ENCODE assay signal across 17 cellular contexts in genomic region chr2:106695919-106696318, GRCh38.
"Had no signal": no experiment of that assay in that cellular context is flagged by ENCODE, and none has a peak within 500 bp of the region (broad histone marks: within the 10 kb centered on the region; RNA-seq: fewer than 3 reads in every experiment).

No MANE protein-coding gene starts in this region.

- H3K4me3 Mint-ChIP-seq: naive thymus-derived CD4-positive, alpha-beta T cell; neural progenitor cell; stimulated activated naive B cell treated with anti-CD40 and anti-IgM and Interleukin-4, amounts not matched to agents 10 μg/mL and 1 μg/mL and 100 μg/mL, for 72 hours; stimulated activated naive CD8-positive, alpha-beta T cell treated with anti-CD3 and anti-CD28 coated beads, Interleukin-15, amount 100 ng/mL, for 72 hours had no signal

- H3K27ac Mint-ChIP-seq: naive thymus-derived CD4-positive, alpha-beta T cell; neural progenitor cell; stimulated activated naive B cell treated with anti-CD40 and anti-IgM and Interleukin-4, amounts not matched to agents 10 μg/mL and 1 μg/mL and 100 μg/mL, for 72 hours; stimulated activated naive CD8-positive, alpha-beta T cell treated with anti-CD3 and anti-CD28 coated beads, Interleukin-15, amount 100 ng/mL, for 72 hours had no signal

- DNase-seq: cortex of kidney; dorsolateral prefrontal cortex; effector CD8-positive, alpha-beta T cell; foreskin melanocyte; heart left ventricle; hippocampal formation; mesendoderm; naive thymus-derived CD4-positive, alpha-beta T cell; nucleus accumbens; ovary; sigmoid colon; stimulated activated CD4-positive, alpha-beta T cell treated with anti-CD3 and anti-CD28 coated beads, Interleukin-2, amount 100 ng/mL, for 24 hours; stimulated activated CD4-positive, alpha-beta T cell treated with anti-CD3 and anti-CD28 coated beads, Interleukin-4, amount 100 ng/mL, for 4 hours; stimulated activated naive B cell treated with anti-CD40 and anti-IgM and Interleukin-4, amounts not matched to agents 10 μg/mL and 1 μg/mL and 100 μg/mL, for 72 hours; stimulated activated naive CD8-positive, alpha-beta T cell treated with anti-CD3 and anti-CD28 coated beads, Interleukin-15, amount 100 ng/mL, for 72 hours; testis had no signal

- H3K27me3 Mint-ChIP-seq: stimulated activated naive B cell treated with anti-CD40 and anti-IgM and Interleukin-4, amounts not matched to agents 10 μg/mL and 1 μg/mL and 100 μg/mL, for 72 hours had no signal

- H3K36me3 Mint-ChIP-seq: naive thymus-derived CD4-positive, alpha-beta T cell; stimulated activated naive B cell treated with anti-CD40 and anti-IgM and Interleukin-4, amounts not matched to agents 10 μg/mL and 1 μg/mL and 100 μg/mL, for 72 hours had no signal

- H3K4me1 Mint-ChIP-seq: naive thymus-derived CD4-positive, alpha-beta T cell; stimulated activated naive B cell treated with anti-CD40 and anti-IgM and Interleukin-4, amounts not matched to agents 10 μg/mL and 1 μg/mL and 100 μg/mL, for 72 hours; stimulated activated naive CD8-positive, alpha-beta T cell treated with anti-CD3 and anti-CD28 coated beads, Interleukin-15, amount 100 ng/mL, for 72 hours had no signal

- ATAC-seq: heart left ventricle; naive thymus-derived CD4-positive, alpha-beta T cell; stimulated activated naive B cell treated with anti-CD40 and anti-IgM and Interleukin-4, amounts not matched to agents 10 μg/mL and 1 μg/mL and 100 μg/mL, for 72 hours; stimulated activated naive CD8-positive, alpha-beta T cell treated with anti-CD3 and anti-CD28 coated beads, Interleukin-15, amount 100 ng/mL, for 72 hours had no signal
